In genomic region chr2:235330775-235331438, GRCh38 we compare ENCODE assay signal across 13 cellular contexts.
A peak's percentile ranks its signal among the peaks of the same experiment; 100 is the strongest.
DNase-seq lines count a peak whose midpoint lies in the region; ATAC-seq and TF ChIP-seq lines count a peak whose summit lies in the region.
"Had no signal": no experiment of that assay in that cellular context is flagged by ENCODE, and none has a peak within 500 bp of the region (broad histone marks: within the 10 kb centered on the region; RNA-seq: fewer than 3 reads in every experiment).

No MANE protein-coding gene starts in this region.

- WGBS in esophagus squamous epithelium, 2 donors: 32 to 60% methylated on average over 11 of the region's 11 CpGs
- 72 to 75% methylated on average over 11 of the region's 11 CpGs for WGBS in gastroesophageal sphincter (ENCODE audit: low coverage in 1 of 2), 2 donors

- H3K27me3 ChIP-seq in PC-3 (ENCODE audit: low read length) (no peaks in the 10 kb centered on the region), esophagus squamous epithelium (peaks cover 0 to 29% (median 0%) of the 10 kb centered on the region in 4 donors), gastroesophageal sphincter (peaks cover 23% of the 10 kb centered on the region)

- DNase-seq in DMS 273 (lab: John Stamatoyannopoulos, UW; ENCODE audit: unreplicated experiment) (peak; percentile 47), DMS 273 treated with DMSO at 0.1 percent for 48 hours (lab: John Stamatoyannopoulos, UW) (no peak), PC-3 (peak; percentile 97), dedifferentiated amniotic fluid mesenchymal stem cell (ENCODE audit: extremely low spot score) (peak; percentile 77), skeletal muscle cell (ENCODE audit: low read depth) (peak; percentile 97), esophagus squamous epithelium (lab: John Stamatoyannopoulos, UW) (no peak), NCI-H146 (lab: John Stamatoyannopoulos, UW) (no peak)
- DNase-seq: activated CD8-positive, alpha-beta memory T cell treated with anti-CD3 and anti-CD28 coated beads, Interleukin-2, amount 50 U/mL, for 4 hours; KG1; NCI-H774; spleen had no signal

- no peak for TF ChIP-seq CTCF in PC-3 (conservative IDR thresholded peaks at IDR 0.05; ENCODE audit: low read depth, low read length)
- no peak for TF ChIP-seq CTCF in esophagus squamous epithelium (IDR thresholded peaks at IDR 0.05)
- no peak for TF ChIP-seq CTCF in gastroesophageal sphincter (IDR thresholded peaks at IDR 0.05)

- peak overlapping the region; percentile 77 for H3K4me2 ChIP-seq in PC-3 (ENCODE audit: low read length)

- H3K9me3 ChIP-seq in PC-3 (ENCODE audit: low read length) (no peaks in the 10 kb centered on the region), esophagus squamous epithelium (no peaks in the 10 kb centered on the region), gastroesophageal sphincter (peaks cover 0 to 16% (median 0%) of the 10 kb centered on the region in 3 donors)

- no peaks in the 10 kb centered on the region for H3K9me2 ChIP-seq in PC-3 (replicated peaks; ENCODE audit: low read length)

- intact Hi-C loops in PC-3 (cut with micrococcal nuclease) (loop anchor here (1.0 to 10.0 kb wide), 3 partner anchors 62 to 186 kb away; no protein-coding TSS in a partner anchor), esophagus squamous epithelium (cut with DNase I) (no loop called here)

- no peaks in the 10 kb centered on the region for H3K79me2 ChIP-seq in PC-3 (ENCODE audit: low read length)

- peak overlapping the region; percentile 41; the same call in 1 of the 2 replicates for H2AFZ ChIP-seq in PC-3 (ENCODE audit: low read length)

- H3K36me3 ChIP-seq in PC-3 (ENCODE audit: low read depth, low read length) (no peaks in the 10 kb centered on the region), esophagus squamous epithelium (no peaks in the 10 kb centered on the region), gastroesophageal sphincter (no peaks in the 10 kb centered on the region)
- H3K36me3 ChIP-seq: spleen had no signal

- H3K9ac ChIP-seq in PC-3 (ENCODE audit: low read length): peak overlapping the region; percentile 77

- H3F3A ChIP-seq in PC-3 (ENCODE audit: low read length, unreplicated experiment): no peaks in the 10 kb centered on the region

- POLR2A ChIA-PET in PC-3 (lab: Charles Lee; ENCODE audit: unreplicated experiment): no interaction called here

- H3K4me1 ChIP-seq in PC-3 (ENCODE audit: insufficient read depth, low read length) (peaks cover 40% of the 10 kb centered on the region), esophagus squamous epithelium (peaks cover 0 to 5% (median 0%) of the 10 kb centered on the region in 3 donors), gastroesophageal sphincter (no peaks in the 10 kb centered on the region)
- H3K4me1 ChIP-seq: spleen had no signal

- peak overlapping the region; percentile 49 for H3K4me3 ChIP-seq in PC-3 (ENCODE audit: low read length)
- H3K4me3 ChIP-seq in skeletal muscle cell (ENCODE audit: low read depth, low read length): no peak overlapping the region
- no peak overlapping the region for H3K4me3 ChIP-seq in esophagus squamous epithelium
- H3K4me3 ChIP-seq in gastroesophageal sphincter: no peak overlapping the region
- H3K4me3 ChIP-seq: spleen had no signal

- CTCF ChIA-PET in PC-3 (lab: Charles Lee): interaction anchor here (0.6 to 0.8 kb wide), 2 partner anchors 36 to 373 kb away, joined by 3 to 4 read pairs; no protein-coding TSS in a partner anchor

- ATAC-seq in PC-3: peak; percentile 92
- no peak for ATAC-seq in gastroesophageal sphincter

- no peak for TF ChIP-seq EP300 in gastroesophageal sphincter (IDR thresholded peaks at IDR 0.05)

- H3K27ac ChIP-seq in PC-3 (ENCODE audit: low read length) (peak overlapping the region; percentile 99), esophagus squamous epithelium (no peak overlapping the region), gastroesophageal sphincter (no peak overlapping the region)
- H3K27ac ChIP-seq: 22Rv1, spleen had no signal

- no peak for TF ChIP-seq POLR2A in esophagus squamous epithelium (IDR thresholded peaks at IDR 0.05)
- TF ChIP-seq POLR2A in gastroesophageal sphincter (IDR thresholded peaks at IDR 0.05): no peak

- no TSS peak for BruUV-seq in PC-3 (replicated peaks; lab: Mats Ljungman, UMichigan)

- H4K20me1 ChIP-seq in PC-3 (ENCODE audit: low read length): no peaks in the 10 kb centered on the region

Comparison
In these comparisons a context has a peak if more than half of its experiments do, and no peak if none do; other contexts are left out.
1. DNase-seq: peak in DMS 273 (single experiment), PC-3 (single experiment), dedifferentiated amniotic fluid mesenchymal stem cell (single experiment) and skeletal muscle cell (single experiment); none in DMS 273 treated with DMSO at 0.1 percent for 48 hours (single experiment), esophagus squamous epithelium (single experiment) and NCI-H146 (single experiment).